ENCODE assay signal across 12 cellular contexts in genomic region chr11:46490576-46491100, GRCh38.
DNase-seq lines count a peak whose midpoint lies in the region; ATAC-seq, FAIRE-seq and TF ChIP-seq lines count a peak whose summit lies in the region.
"Had no signal": no experiment of that assay in that cellular context is flagged by ENCODE, and none has a peak within 500 bp of the region (broad histone marks: within the 10 kb centered on the region; RNA-seq: fewer than 3 reads in every experiment).

No MANE protein-coding gene starts in this region.

- TF ChIP-seq CTCF in foreskin keratinocyte (conservative IDR thresholded peaks at IDR 0.05): no peak

- H3K4me1 ChIP-seq in foreskin keratinocyte (peaks cover 8% of the 10 kb centered on the region), small intestine (ENCODE audit: control insufficient read depth in 2 of 2, insufficient read depth in 1 of 2, low read depth in 1 of 2, low read length in 1 of 2) (peaks cover 0 to 1% of the 10 kb centered on the region in 2 donors)

- H3K27ac ChIP-seq in foreskin keratinocyte (no peak overlapping the region), small intestine (ENCODE audit: low read depth in 1 of 2, low read length in 1 of 2) (no peak overlapping the region)
- H3K27ac ChIP-seq: 22Rv1, prostate gland had no signal

- H3K36me3 ChIP-seq in small intestine (ENCODE audit: control insufficient read depth in 2 of 2, insufficient read depth in 2 of 2, low read length in 2 of 2): peaks cover 2 to 4% of the 10 kb centered on the region in 2 donors
- H3K36me3 ChIP-seq: prostate gland had no signal

- no peaks in the 10 kb centered on the region for H3K9me3 ChIP-seq in small intestine (ENCODE audit: control insufficient read depth, low read depth)
- H3K9me3 ChIP-seq: prostate gland had no signal

- FAIRE-seq in small intestine (lab: Jason Lieb, UNC): no peak

- no peak overlapping the region for H3K4me3 ChIP-seq in small intestine (ENCODE audit: low read depth in 1 of 2, low read length in 2 of 2)
- H3K4me3 ChIP-seq: prostate gland had no signal

- DNase-seq in NCI-H1105 treated with DMSO at 0.1 percent for 48 hours (lab: John Stamatoyannopoulos, UW): peak; percentile 13
- DNase-seq in NCI-H1105 (lab: John Stamatoyannopoulos, UW): no peak
- DNase-seq in RKO (ENCODE audit: low spot score): peak; percentile 42
- DNase-seq in foreskin keratinocyte: peak in 1 of 2 donors; percentile 46
- peak; percentile 32 for DNase-seq in small intestine
- DNase-seq: activated naive CD4-positive, alpha-beta T cell; NK-92 treated with Interleukin-12 subunit alpha and Interleukin-12 subunit beta, amount 100 ng/mL, for 24 hours had no signal

- ATAC-seq in foreskin keratinocyte (peak; percentile 77), GM18868 (IDR thresholded peaks at IDR 0.05; ENCODE audit: unreplicated experiment) (no peak), SK-N-SH treated with all-trans-retinoic acid at 6 μM for 48 hours (no peak), HG03159 (IDR thresholded peaks at IDR 0.05; ENCODE audit: unreplicated experiment) (no peak)

- 90 to 97% (median 95%) methylated on average over 1 of the region's 1 CpG for WGBS in small intestine, 3 donors

- no peaks in the 10 kb centered on the region for H3K27me3 ChIP-seq in foreskin keratinocyte
- no peaks in the 10 kb centered on the region for H3K27me3 ChIP-seq in small intestine (ENCODE audit: control insufficient read depth in 2 of 2, insufficient read depth in 2 of 2, low read length in 2 of 2)

TF ChIP-seq in SK-N-SH treated with all-trans-retinoic acid at 6 μM for 48 hours, 23 proteins besides CTCF, POLR2A, EP300 and RAD21:
- TF ChIP-seq CSDC2 (CRISPR knock-in tag; IDR thresholded peaks at IDR 0.05) (no peak), ISL1 (CRISPR knock-in tag; IDR thresholded peaks at IDR 0.05) (no peak)
